8 cellular contexts compared by ENCODE assay signal in the genomic region with DNA sequence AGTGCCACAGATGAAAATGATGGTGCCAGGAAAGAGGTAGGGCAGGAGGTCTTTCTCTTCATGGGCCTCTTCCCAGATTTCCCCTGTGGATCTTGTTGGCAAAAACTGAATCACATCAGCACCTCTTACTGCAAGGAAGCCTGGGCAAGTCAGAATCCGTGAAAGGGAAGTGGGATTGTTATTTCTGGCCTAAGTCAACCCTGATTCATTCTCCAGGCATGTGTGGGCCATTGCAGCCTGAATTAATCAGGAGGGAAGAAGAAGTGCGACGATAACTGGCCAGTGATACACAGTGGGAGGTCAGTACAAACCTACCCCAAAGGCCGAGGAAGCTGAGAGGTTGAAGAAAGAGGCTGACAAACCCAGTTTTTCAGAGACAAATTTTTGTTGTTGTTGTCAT. TPM values are rescaled to one million over a fixed set of nuclear protein-coding genes. Genes with fewer than 3 reads are reported as not detected.
DNase-seq lines count a peak whose midpoint lies in the region; TF ChIP-seq lines count a peak whose summit lies in the region.

No MANE protein-coding gene starts in this region.

- TF ChIP-seq CTCF in fibroblast of mammary gland (conservative IDR thresholded peaks at IDR 0.05; ENCODE audit: control insufficient read depth, insufficient read depth, low read depth, low read length) (no peak), transverse colon (IDR thresholded peaks at IDR 0.05) (no peak)

- WGBS in transverse colon (ENCODE audit: low coverage in 1 of 2), 2 donors: 65% methylated on average over 4 of the region's 4 CpGs; no CpG with 5 or more reads in 1 of the 2 donors

- no peaks in the 10 kb centered on the region for H3K4me1 ChIP-seq in transverse colon

- in situ Hi-C loops in transverse colon (cut with MboI; ENCODE audit: low pct_ligation_motif_present in 1 of 4, low pct_unique_long_range_greater_than_20kb in 1 of 4, low sequenced_read_pairs in 3 of 4): no loop called here

- peak overlapping the region in 1 of 4 donors; percentile 27 for H3K27ac ChIP-seq in transverse colon

- peak; percentile 95 for DNase-seq in ELR (ENCODE audit: low read depth)
- DNase-seq in RKO (ENCODE audit: low spot score): peak; percentile 41
- peak; percentile 97 for DNase-seq in fibroblast of mammary gland (ENCODE audit: low read depth)
- DNase-seq in renal cortical epithelial cell (ENCODE audit: low read depth): peak; percentile 97
- no peak for DNase-seq in H7
- DNase-seq in NCI-H510A (lab: John Stamatoyannopoulos, UW): no peak
- no peak for DNase-seq in NCI-H1092 treated with DMSO at 0.1 percent for 48 hours (lab: John Stamatoyannopoulos, UW)
- no peak for DNase-seq in transverse colon

- TF ChIP-seq POLR2A in transverse colon (IDR thresholded peaks at IDR 0.05): no peak

- no peak for TF ChIP-seq EP300 in transverse colon (IDR thresholded peaks at IDR 0.05; ENCODE audit: low read depth)

- H3K9me3 ChIP-seq in transverse colon: no peaks in the 10 kb centered on the region

- no peak overlapping the region for H3K4me3 ChIP-seq in fibroblast of mammary gland (ENCODE audit: control insufficient read depth, low read depth, low read length)
- no peak overlapping the region for H3K4me3 ChIP-seq in H7 (ENCODE audit: insufficient read depth, low read depth, low read length)
- H3K4me3 ChIP-seq in transverse colon: no peak overlapping the region

- intact Hi-C loops in transverse colon (cut with DNase I; ENCODE audit: low total_unique reads): no loop called here

- H3K27me3 ChIP-seq in H7 (ENCODE audit: control insufficient read depth, insufficient read depth, low read length) (no peaks in the 10 kb centered on the region), transverse colon (no peaks in the 10 kb centered on the region)

- no peaks in the 10 kb centered on the region for H3K36me3 ChIP-seq in H7 (replicated peaks; ENCODE audit: control insufficient read depth, insufficient read depth, low read length)
- H3K36me3 ChIP-seq in transverse colon: no peaks in the 10 kb centered on the region

RNA-seq across cellular contexts. Expression of gene NSMCE1, which starts 17.9 kb away (rescaled TPM):
- total RNA-seq in renal cortical epithelial cell: 72.1 and 94.6 TPM in 2 replicates
- total RNA-seq in H7 (2014; rRNA removed; shearing (Covaris generic)): 22.8 and 24.7 TPM in 2 replicates
- 10 to 100 TPM in 3 of 4 donors, 1 to 10 TPM in 1; 6.2 to 90.8 (median 27.2) TPM for total RNA-seq in transverse colon

RNA-seq across cellular contexts. Expression of gene IL4R, which starts 27.3 kb away (rescaled TPM):
- total RNA-seq in renal cortical epithelial cell (20.1 and 31.7 TPM in 2 replicates), transverse colon (100 to 1,000 TPM; 106 to 235 (median 156) TPM)
- total RNA-seq in H7 (2014; rRNA removed; shearing (Covaris generic)): 17.5 and 29.0 TPM in 2 replicates

Comparison
In these comparisons a context has a peak if more than half of its experiments do, and no peak if none do; other contexts are left out.
1. DNase-seq: peak in ELR (single experiment), RKO (single experiment), fibroblast of mammary gland (single experiment) and renal cortical epithelial cell (single experiment); none in H7 (single experiment), NCI-H510A (single experiment), NCI-H1092 treated with DMSO at 0.1 percent for 48 hours (single experiment) and transverse colon (single experiment).